ENCODE assay signal across 8 cellular contexts in genomic region chr9:123267481-123268239, GRCh38. TPM values are rescaled to one million over a fixed set of nuclear protein-coding genes. Genes with fewer than 3 reads are reported as not detected.
A peak's percentile ranks its signal among the peaks of the same experiment; 100 is the strongest.
DNase-seq lines count a peak whose midpoint lies in the region; ATAC-seq and TF ChIP-seq lines count a peak whose summit lies in the region.

No MANE protein-coding gene starts in this region.

- H3K4me2 ChIP-seq in neuronal stem cell (ENCODE audit: insufficient read depth, low read length, poor library complexity, severe bottlenecking) = peak overlapping the region; percentile 95

- H2BK12ac ChIP-seq in neuronal stem cell (ENCODE audit: low read length) = peak overlapping the region; percentile 5

- no CpG with 5 or more reads among the region's 43 CpGs for WGBS in neuronal stem cell (ENCODE audit: extremely low coverage in 2 of 2, insufficient read length in 2 of 2, insufficient replicate concordance in 1 of 2), 2 donors

- peak; percentile 6 for ATAC-seq in HG02798 (IDR thresholded peaks at IDR 0.05; ENCODE audit: poor library complexity, unreplicated experiment)
- no peak for ATAC-seq in GM19328 (IDR thresholded peaks at IDR 0.05; ENCODE audit: unreplicated experiment)
- no peak for ATAC-seq in HG03457 (IDR thresholded peaks at IDR 0.05; ENCODE audit: unreplicated experiment)

- H3K79me1 ChIP-seq in neuronal stem cell (ENCODE audit: low read depth, low read length) = peaks cover 1% of the 10 kb centered on the region

- H3K27me3 ChIP-seq in neuronal stem cell (ENCODE audit: control insufficient read depth in 3 of 3, insufficient read depth in 3 of 3, low read depth in 1 of 3, low read length in 3 of 3) = peaks cover 0 to 11% (median 2%) of the 10 kb centered on the region in 3 experiments

- DNase-seq in D341Med (ENCODE audit: low spot score) = peak; percentile 54
- peak; percentile 6 for DNase-seq in activated CD4-positive, alpha-beta T cell treated with anti-CD3 and anti-CD28 coated beads for 4 hours
- DNase-seq in epithelial cell of proximal tubule (ENCODE audit: low read depth) = no peak
- no peak for DNase-seq in neuronal stem cell (ENCODE audit: low spot score)
- DNase-seq in SKM-1 treated with dmso at 0.1 percent for 144 hours (lab: John Stamatoyannopoulos, UW; ENCODE audit: unreplicated experiment) = no peak

- H2AK5ac ChIP-seq in neuronal stem cell (ENCODE audit: low read depth, low read length) = peak overlapping the region; percentile 64

- H3K9ac ChIP-seq in neuronal stem cell (ENCODE audit: low read depth, low read length, poor library complexity) = peak overlapping the region; percentile 98

- H3K4me1 ChIP-seq in neuronal stem cell (ENCODE audit: control insufficient read depth in 2 of 2, insufficient read depth in 1 of 2, low read depth in 1 of 2, low read length in 2 of 2) = peaks cover 10 to 15% of the 10 kb centered on the region in 2 donors

- peak overlapping the region; percentile 56 for H2BK5ac ChIP-seq in neuronal stem cell (ENCODE audit: low read length)

- H3K23ac ChIP-seq in neuronal stem cell (ENCODE audit: low read depth, low read length, poor library complexity) = peak overlapping the region; percentile 87

- H2BK15ac ChIP-seq in neuronal stem cell (ENCODE audit: low read length) = no peak overlapping the region

- no peaks in the 10 kb centered on the region for H3K9me3 ChIP-seq in neuronal stem cell (replicated peaks in 1 of 2; ENCODE audit: control insufficient read depth in 2 of 2, insufficient read depth in 1 of 2, low read depth in 1 of 2, low read length in 2 of 2)

- H3K36me3 ChIP-seq in neuronal stem cell (replicated peaks in 1 of 2; ENCODE audit: control insufficient read depth in 2 of 2, insufficient read depth in 2 of 2, low read length in 2 of 2) = no peaks in the 10 kb centered on the region

- no peak overlapping the region for H2BK120ac ChIP-seq in neuronal stem cell (ENCODE audit: low read depth, low read length)

- peak overlapping the region; percentile 100 for H2AFZ ChIP-seq in neuronal stem cell (ENCODE audit: low read length)

- no peak overlapping the region for H3K4ac ChIP-seq in neuronal stem cell (ENCODE audit: low read length)

- peak overlapping the region; percentile 97 for H3K18ac ChIP-seq in neuronal stem cell (ENCODE audit: low read length)

- H3K14ac ChIP-seq in neuronal stem cell (ENCODE audit: low read length) = no peak overlapping the region

- H3K4me3 ChIP-seq in epithelial cell of proximal tubule (ENCODE audit: low read depth, low read length) (peak overlapping the region; percentile 84), neuronal stem cell (ENCODE audit: low read length in 2 of 2) (peak overlapping the region; percentile 79 to 89)

- H3K27ac ChIP-seq in neuronal stem cell (replicated peaks; ENCODE audit: low read length) = no peak overlapping the region

- H4K8ac ChIP-seq in neuronal stem cell (ENCODE audit: low read depth, low read length) = no peak overlapping the region

- no peak for TF ChIP-seq CTCF in epithelial cell of proximal tubule (conservative IDR thresholded peaks at IDR 0.05; ENCODE audit: low read depth, low read length)

- H4K91ac ChIP-seq in neuronal stem cell (ENCODE audit: low read depth, low read length, poor library complexity) = no peak overlapping the region

RNA-seq across cellular contexts. Expression of gene STRBP, which starts 0.7 kb away (rescaled TPM):
- 18.2 and 22.1 TPM in 2 replicates for total RNA-seq in epithelial cell of proximal tubule
- 54.4 TPM for polyA plus RNA-seq in neuronal stem cell (2013, experiment 1 of 2)
- 56.1 TPM for polyA plus RNA-seq in neuronal stem cell (2013, experiment 2 of 2)

Comparison
In these comparisons a context has a peak if more than half of its experiments do, and no peak if none do; other contexts are left out.
1. DNase-seq: peak in D341Med (single experiment) and activated CD4-positive, alpha-beta T cell treated with anti-CD3 and anti-CD28 coated beads for 4 hours (2 of 2); none in epithelial cell of proximal tubule (single experiment), neuronal stem cell (single experiment) and SKM-1 treated with dmso at 0.1 percent for 144 hours (single experiment).